13 cellular contexts compared by ENCODE assay signal in the genomic region with DNA sequence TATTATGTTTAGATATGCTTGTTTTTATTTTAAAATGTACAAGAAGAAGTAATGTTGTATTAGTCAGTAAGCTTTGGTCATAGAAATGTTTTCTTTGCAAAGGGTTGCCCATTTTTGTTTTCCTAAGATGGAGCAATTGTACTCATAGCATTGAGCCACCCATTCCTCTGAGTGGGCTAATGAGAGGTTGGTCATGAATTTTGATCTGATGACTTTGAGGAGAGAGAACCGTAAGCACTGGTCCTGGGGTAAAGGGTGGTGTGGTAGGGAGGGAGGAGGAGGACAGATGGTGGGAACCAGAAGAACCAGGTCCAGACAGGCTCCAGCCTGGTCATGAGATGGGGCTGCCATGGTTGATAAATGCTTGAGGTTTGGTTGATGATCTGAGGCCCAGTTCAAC. TPM values are rescaled to one million over a fixed set of nuclear protein-coding genes. Genes with fewer than 3 reads are reported as not detected.
DNase-seq lines count a peak whose midpoint lies in the region; ATAC-seq and TF ChIP-seq lines count a peak whose summit lies in the region.
"Had no signal": no experiment of that assay in that cellular context is flagged by ENCODE, and none has a peak within 500 bp of the region (broad histone marks: within the 10 kb centered on the region; RNA-seq: fewer than 3 reads in every experiment).

No MANE protein-coding gene starts in this region.

- no peak overlapping the region for H3K4ac ChIP-seq in neuronal stem cell (ENCODE audit: low read length)

- H3K9ac ChIP-seq in Karpas-422 (ENCODE audit: low read length) (no peak overlapping the region), mammary epithelial cell (ENCODE audit: insufficient read depth, low read length) (no peak overlapping the region), neuronal stem cell (ENCODE audit: low read depth, low read length, poor library complexity) (no peak overlapping the region)

- no peak for DNase-seq in AG09309 (ENCODE audit: low read depth)
- no peak for DNase-seq in Karpas-422
- no peak for DNase-seq in mammary epithelial cell
- no peak for DNase-seq in neuronal stem cell (ENCODE audit: low spot score)
- no peak for DNase-seq in stimulated activated CD4-positive, alpha-beta T cell treated with anti-CD3 and anti-CD28 coated beads, Interleukin-12 subunit alpha, Interleukin-12 subunit beta, amount 100 ng/mL, for 4 hours
- no peak for DNase-seq in immature natural killer cell
- no peak for DNase-seq in stimulated activated CD8-positive, alpha-beta memory T cell treated with anti-CD3 and anti-CD28 coated beads, Interleukin-4, amount 100 ng/mL, for 48 hours
- DNase-seq: activated T-cell treated with anti-CD3 and anti-CD28 coated beads, Interleukin-2, amount 50 U/mL, for 1 hour; islet precursor cell; NCI-H1436 treated with DMSO at 0.1 percent for 48 hours; stimulated activated CD4-positive, alpha-beta T cell treated with anti-CD3 and anti-CD28 coated beads, Interleukin-4, amount 100 ng/mL, for 4 hours had no signal

- no peaks in the 10 kb centered on the region for H3K36me3 ChIP-seq in Karpas-422 (ENCODE audit: insufficient read depth, low read length)
- H3K36me3 ChIP-seq in mammary epithelial cell (ENCODE audit: insufficient read depth, low read length): no peaks in the 10 kb centered on the region
- H3K36me3 ChIP-seq in neuronal stem cell (replicated peaks in 1 of 2; ENCODE audit: control insufficient read depth in 2 of 2, insufficient read depth in 2 of 2, low read length in 2 of 2): no peaks in the 10 kb centered on the region
- H3K36me3 ChIP-seq: SJSA1 had no signal

- no peak overlapping the region for H3K27ac Mint-ChIP-seq in immature natural killer cell

- no peak for TF ChIP-seq CTCF in AG09309 (IDR thresholded peaks at IDR 0.05; ENCODE audit: control insufficient read depth, insufficient read depth, low read depth, low read length, missing control alignments)
- TF ChIP-seq CTCF in mammary epithelial cell (conservative IDR thresholded peaks at IDR 0.05 in 1 of 2, IDR thresholded peaks at IDR 0.05 in 1 of 2; ENCODE audit: extremely low read depth in 1 of 2, insufficient read depth in 1 of 2, low read depth in 1 of 2, low read length in 2 of 2): no peak

- H3K9me3 ChIP-seq in Karpas-422 (ENCODE audit: low read length): no peaks in the 10 kb centered on the region
- no peaks in the 10 kb centered on the region for H3K9me3 ChIP-seq in mammary epithelial cell (replicated peaks; ENCODE audit: insufficient read depth, low read length)
- no peaks in the 10 kb centered on the region for H3K9me3 ChIP-seq in neuronal stem cell (replicated peaks in 1 of 2; ENCODE audit: control insufficient read depth in 2 of 2, insufficient read depth in 1 of 2, low read depth in 1 of 2, low read length in 2 of 2)
- H3K9me3 ChIP-seq: SJSA1 had no signal

- H3K4me1 Mint-ChIP-seq in immature natural killer cell: no peaks in the 10 kb centered on the region

- no peak for ATAC-seq in HG03039 (IDR thresholded peaks at IDR 0.05; ENCODE audit: unreplicated experiment)

- CTCF ChIA-PET in mammary epithelial cell (lab: Charles Lee; ENCODE audit: low non-redundant PET): interaction anchor here (0.6 to 1.0 kb wide), 6 partner anchors 11 to 394 kb away, joined by 3 to 15 read pairs (median 3); no protein-coding TSS in a partner anchor

- no peak overlapping the region for H3K14ac ChIP-seq in neuronal stem cell (ENCODE audit: low read length)

- 75% methylated on average over 1 of the region's 1 CpG for WGBS in mammary epithelial cell (ENCODE audit: low coverage, missing lambda C conversion rate)
- no CpG with 5 or more reads among the region's 1 CpG for WGBS in neuronal stem cell (ENCODE audit: extremely low coverage in 2 of 2, insufficient read length in 2 of 2, insufficient replicate concordance in 1 of 2), 2 donors

- no peaks in the 10 kb centered on the region for H3K9me2 ChIP-seq in Karpas-422 (replicated peaks; ENCODE audit: insufficient read depth, low read length)

- no peak overlapping the region for H2BK5ac ChIP-seq in neuronal stem cell (ENCODE audit: low read length)

- no peak overlapping the region for H3K18ac ChIP-seq in neuronal stem cell (ENCODE audit: low read length)

- BruUV-seq in mammary epithelial cell (replicated peaks; lab: Mats Ljungman, UMichigan): no TSS peak

- H3K36me3 Mint-ChIP-seq in immature natural killer cell: no peaks in the 10 kb centered on the region

- no peak overlapping the region for H4K91ac ChIP-seq in neuronal stem cell (ENCODE audit: low read depth, low read length, poor library complexity)

- no peaks in the 10 kb centered on the region for H3K9me3 Mint-ChIP-seq in immature natural killer cell

- H3K23ac ChIP-seq in neuronal stem cell (ENCODE audit: low read depth, low read length, poor library complexity): no peak overlapping the region

- no peak overlapping the region for H3K4me3 Mint-ChIP-seq in immature natural killer cell

- H4K8ac ChIP-seq in neuronal stem cell (ENCODE audit: low read depth, low read length): no peak overlapping the region

- H2BK120ac ChIP-seq in neuronal stem cell (ENCODE audit: low read depth, low read length): no peak overlapping the region

- H3K4me1 ChIP-seq in Karpas-422 (ENCODE audit: low read length): peaks cover 6% of the 10 kb centered on the region
- H3K4me1 ChIP-seq in mammary epithelial cell (ENCODE audit: insufficient read depth, low read length): peaks cover 46% of the 10 kb centered on the region
- H3K4me1 ChIP-seq in neuronal stem cell (ENCODE audit: control insufficient read depth in 2 of 2, insufficient read depth in 1 of 2, low read depth in 1 of 2, low read length in 2 of 2): peaks cover 0 to 5% of the 10 kb centered on the region in 2 donors

- intact Hi-C loops in mammary epithelial cell (cut with micrococcal nuclease): loop anchor here (1.0 to 10.0 kb wide), 6 partner anchors 42 to 812 kb away; no protein-coding TSS in a partner anchor

- no peaks in the 10 kb centered on the region for H4K20me1 ChIP-seq in Karpas-422 (ENCODE audit: insufficient read depth, low read depth, low read length)
- H4K20me1 ChIP-seq in mammary epithelial cell (ENCODE audit: insufficient read depth, low read length): no peaks in the 10 kb centered on the region

- in situ Hi-C loops in mammary epithelial cell (cut with MboI; ENCODE audit: low sequenced_read_pairs in 2 of 2): loop anchor here in 1 of 2 donors (10.0 kb wide), 1 partner anchor 112 kb away; a partner anchor contains a TSS

- dilution Hi-C loops in mammary epithelial cell (cut with HindIII; ENCODE audit: low sequenced_read_pairs): loop anchor here (5.0 to 10.0 kb wide), 3 partner anchors 72 to 512 kb away; a partner anchor contains a TSS

- no peaks in the 10 kb centered on the region for H3K79me1 ChIP-seq in neuronal stem cell (ENCODE audit: low read depth, low read length)

- H3K4me2 ChIP-seq in Karpas-422 (ENCODE audit: low read depth, low read length, poor library complexity, severe bottlenecking) (no peak overlapping the region), mammary epithelial cell (ENCODE audit: insufficient read depth, low read depth, low read length) (peak overlapping the region; percentile 80), neuronal stem cell (ENCODE audit: insufficient read depth, low read length, poor library complexity, severe bottlenecking) (no peak overlapping the region)

- no peak overlapping the region for H2BK12ac ChIP-seq in neuronal stem cell (ENCODE audit: low read length)

- H3K27me3 Mint-ChIP-seq in immature natural killer cell (ENCODE audit: low read depth in 3 of 3): peaks cover 3 to 7% (median 6%) of the 10 kb centered on the region in 3 donors

- peak overlapping the region; percentile 13 for H2AK5ac ChIP-seq in neuronal stem cell (ENCODE audit: low read depth, low read length)

- H3K4me3 ChIP-seq in AG09309 (ENCODE audit: control insufficient read depth, low read depth, low read length) (peak overlapping the region; percentile 7), Karpas-422 (ENCODE audit: low read length) (no peak overlapping the region; the same call in 1 of the 2 replicates), mammary epithelial cell (replicated peaks in 1 of 3; ENCODE audit: insufficient read depth in 1 of 3, low read depth in 2 of 3, low read length in 3 of 3) (no peak overlapping the region), neuronal stem cell (ENCODE audit: low read length in 2 of 2) (no peak overlapping the region)
- H3K4me3 ChIP-seq: SJSA1 had no signal

- H2AFZ ChIP-seq in Karpas-422 (ENCODE audit: low read length) (peak overlapping the region; percentile 56; the same call in 1 of the 2 replicates), mammary epithelial cell (ENCODE audit: low read depth, low read length) (peak overlapping the region; percentile 50), neuronal stem cell (ENCODE audit: low read length) (peak overlapping the region; percentile 63)

- H3K79me2 ChIP-seq in Karpas-422 (ENCODE audit: low read length) (no peaks in the 10 kb centered on the region), mammary epithelial cell (ENCODE audit: insufficient read depth, low read length) (no peaks in the 10 kb centered on the region)

- H3K27me3 ChIP-seq in Karpas-422 (ENCODE audit: low read length): no peaks in the 10 kb centered on the region
- H3K27me3 ChIP-seq in mammary epithelial cell (ENCODE audit: insufficient read depth, low read length): no peaks in the 10 kb centered on the region
- H3K27me3 ChIP-seq in neuronal stem cell (ENCODE audit: control insufficient read depth in 3 of 3, insufficient read depth in 3 of 3, low read depth in 1 of 3, low read length in 3 of 3): peaks cover 0 to 20% (median 0%) of the 10 kb centered on the region in 3 experiments
- H3K27me3 ChIP-seq: SJSA1 had no signal

- no peak overlapping the region for H2BK15ac ChIP-seq in neuronal stem cell (ENCODE audit: low read length)

- H3K27ac ChIP-seq in Karpas-422 (ENCODE audit: low read length) (no peak overlapping the region), mammary epithelial cell (ENCODE audit: insufficient read depth, low read depth, low read length) (no peak overlapping the region), neuronal stem cell (replicated peaks; ENCODE audit: low read length) (no peak overlapping the region)
- H3K27ac ChIP-seq: SJSA1 had no signal

RNA-seq across cellular contexts. Expression of a gene that starts 15.9 kb away (rescaled TPM):
- 7.0 and 7.9 TPM in 2 replicates for total RNA-seq in Karpas-422 (2014; rRNA removed; shearing (Covaris generic); ENCODE audit: low replicate concordance)
- 10 to 100 TPM; 32.5 to 54.0 TPM for total RNA-seq in mammary epithelial cell
- polyA plus RNA-seq in mammary epithelial cell: 12.9 TPM
- polyA minus RNA-seq in mammary epithelial cell: 39.3 TPM
- polyA plus RNA-seq in neuronal stem cell (2013, experiment 1 of 2): 10.8 TPM
- 10.8 TPM for polyA plus RNA-seq in neuronal stem cell (2013, experiment 2 of 2)
- not detected for polyA plus RNA-seq in immature natural killer cell

RNA-seq across cellular contexts. Expression of a gene that starts 55.7 kb away (rescaled TPM):
- 28.1 and 34.7 TPM in 2 replicates for total RNA-seq in Karpas-422 (2014; rRNA removed; shearing (Covaris generic); ENCODE audit: low replicate concordance)
- total RNA-seq in mammary epithelial cell: 10 to 100 TPM in 1 of 2 donors, 1 to 10 TPM in 1; 5.8 to 10.5 TPM
- 5.4 TPM for polyA plus RNA-seq in mammary epithelial cell
- 1.3 TPM for polyA minus RNA-seq in mammary epithelial cell
- 5.3 TPM for polyA plus RNA-seq in neuronal stem cell (2013, experiment 1 of 2)
- 5.5 TPM for polyA plus RNA-seq in neuronal stem cell (2013, experiment 2 of 2)
- 1 to 10 TPM in 2 of 3 donors, not detected in 1; 1.4 to 4.1 TPM for polyA plus RNA-seq in immature natural killer cell
